In genomic region chr19:610801-611505, GRCh38 we compare ENCODE assay signal across 10 cellular contexts. TPM values are rescaled to one million over a fixed set of nuclear protein-coding genes. Genes with fewer than 3 reads are reported as not detected.
A peak's percentile ranks its signal among the peaks of the same experiment; 100 is the strongest.
DNase-seq lines count a peak whose midpoint lies in the region; ATAC-seq and TF ChIP-seq lines count a peak whose summit lies in the region.
"Had no signal": no experiment of that assay in that cellular context is flagged by ENCODE, and none has a peak within 500 bp of the region (broad histone marks: within the 10 kb centered on the region; RNA-seq: fewer than 3 reads in every experiment).

No MANE protein-coding gene starts in this region.

- H3K4me1 Mint-ChIP-seq in T-helper 1 cell treated with Interleukin-12 subunit alpha and Interleukin-12 subunit beta and Interleukin-4 antibody, amounts not matched to agents 30 μg/mL and 1 μg/mL, for 36 hours (ENCODE audit: low read depth) = peaks cover 9% of the 10 kb centered on the region

- H3K9me3 Mint-ChIP-seq in T-helper 1 cell treated with Interleukin-12 subunit alpha and Interleukin-12 subunit beta and Interleukin-4 antibody, amounts not matched to agents 30 μg/mL and 1 μg/mL, for 36 hours = no peaks in the 10 kb centered on the region

- peaks cover 11% of the 10 kb centered on the region for H3K36me3 Mint-ChIP-seq in T-helper 1 cell treated with Interleukin-12 subunit alpha and Interleukin-12 subunit beta and Interleukin-4 antibody, amounts not matched to agents 30 μg/mL and 1 μg/mL, for 36 hours (ENCODE audit: low read depth)

- TF ChIP-seq CTCF in astrocyte of the cerebellum (IDR thresholded peaks at IDR 0.05; ENCODE audit: low read depth, low read length, missing control alignments) (no peak), left lung (IDR thresholded peaks at IDR 0.05) (no peak)

- no peaks in the 10 kb centered on the region for H3K9me3 ChIP-seq in left lung
- H3K9me3 ChIP-seq: uterus had no signal

- H3K36me3 ChIP-seq in left lung = no peaks in the 10 kb centered on the region
- H3K36me3 ChIP-seq: uterus had no signal

- H3K4me3 ChIP-seq in astrocyte of the cerebellum (ENCODE audit: low read depth, low read length) (no peak overlapping the region), left lung (peak overlapping the region in 1 of 2 donors; percentile 25)
- H3K4me3 ChIP-seq: uterus had no signal

- intact Hi-C loops in left lung (cut with DNase I) = no loop called here

- peaks cover 0 to 47% of the 10 kb centered on the region in 2 donors for H3K27me3 ChIP-seq in left lung
- H3K27me3 ChIP-seq: uterus had no signal

- peak overlapping the region; percentile 93 for H3K4me3 Mint-ChIP-seq in T-helper 1 cell treated with Interleukin-12 subunit alpha and Interleukin-12 subunit beta and Interleukin-4 antibody, amounts not matched to agents 30 μg/mL and 1 μg/mL, for 36 hours

- in situ Hi-C loops in astrocyte of the cerebellum (cut with HindIII; ENCODE audit: low sequenced_read_pairs) = no loop called here

- peaks cover 4% of the 10 kb centered on the region for H3K27me3 Mint-ChIP-seq in T-helper 1 cell treated with Interleukin-12 subunit alpha and Interleukin-12 subunit beta and Interleukin-4 antibody, amounts not matched to agents 30 μg/mL and 1 μg/mL, for 36 hours (ENCODE audit: low read depth)

- peak; percentile 56 for ATAC-seq in left lung
- no peak for ATAC-seq in HG03196 (IDR thresholded peaks at IDR 0.05; ENCODE audit: unreplicated experiment)
- no peak for ATAC-seq in HG02885 (IDR thresholded peaks at IDR 0.05; ENCODE audit: poor library complexity, unreplicated experiment)

- H3K27ac Mint-ChIP-seq in T-helper 1 cell treated with Interleukin-12 subunit alpha and Interleukin-12 subunit beta and Interleukin-4 antibody, amounts not matched to agents 30 μg/mL and 1 μg/mL, for 36 hours = peak overlapping the region; percentile 96

- peaks cover 6 to 28% of the 10 kb centered on the region in 2 donors for H3K4me1 ChIP-seq in left lung
- H3K4me1 ChIP-seq: uterus had no signal

- TF ChIP-seq POLR2A in GM19099 (IDR thresholded peaks at IDR 0.05; ENCODE audit: extremely low read depth, insufficient read length, low read depth) = peak; percentile 31

- H3K27ac ChIP-seq in left lung = peak overlapping the region; percentile 13 to 66
- H3K27ac ChIP-seq: uterus, VCaP had no signal

- DNase-seq in astrocyte of the cerebellum (ENCODE audit: low read depth) = peak; percentile 92
- DNase-seq in left lung = no peak
- peak; percentile 29 to 37 for DNase-seq in stimulated activated CD8-positive, alpha-beta memory T cell treated with anti-CD3 and anti-CD28 coated beads, Interleukin-7, amount 100 ng/mL, for 1 hour (ENCODE audit: low read depth in 2 of 2)
- no peak for DNase-seq in NCI-H187 (lab: John Stamatoyannopoulos, UW)

RNA-seq across cellular contexts. Expression of gene HCN2, which starts 21.3 kb away (rescaled TPM):
- under 1 TPM; 0.38 to 0.50 TPM for total RNA-seq in left lung

RNA-seq across cellular contexts. Expression of gene POLRMT, which starts 22.4 kb away (rescaled TPM):
- total RNA-seq in left lung = 10 to 100 TPM; 28.5 to 36.9 TPM

RNA-seq across cellular contexts. Expression of gene FGF22, which starts 28.7 kb away (rescaled TPM):
- under 1 TPM; 0.21 to 0.29 TPM for total RNA-seq in left lung

RNA-seq across cellular contexts. Expression of gene BSG, which starts 38.6 kb away (rescaled TPM):
- total RNA-seq in left lung = 100 to 1,000 TPM; 339 to 457 TPM

RNA-seq across cellular contexts. Expression of gene RNF126, which starts 52.1 kb away (rescaled TPM):
- 10 to 100 TPM; 24.3 to 34.0 TPM for total RNA-seq in left lung

Comparison
In these comparisons a context has a peak if more than half of its experiments do, and no peak if none do; other contexts are left out.
1. DNase-seq: peak in astrocyte of the cerebellum (single experiment) and stimulated activated CD8-positive, alpha-beta memory T cell treated with anti-CD3 and anti-CD28 coated beads, Interleukin-7, amount 100 ng/mL, for 1 hour (2 of 2); none in left lung (0 of 2) and NCI-H187 (0 of 2).